7 cellular contexts compared by ENCODE assay signal in genomic region chr20:58839474-58839874, GRCh38. TPM values are rescaled to one million over a fixed set of nuclear protein-coding genes. Genes with fewer than 3 reads are reported as not detected.
A peak's percentile ranks its signal among the peaks of the same experiment; 100 is the strongest.
DNase-seq lines count a peak whose midpoint lies in the region; ATAC-seq and TF ChIP-seq lines count a peak whose summit lies in the region.

No MANE protein-coding gene starts in this region.

- H3K4me1 Mint-ChIP-seq in activated naive CD8-positive, alpha-beta T cell treated with anti-CD3 and anti-CD28 coated beads, Interleukin-2, amount 10 ng/mL, durations not matched to agents 7 days and 5 days: peaks cover 19% of the 10 kb centered on the region

- H3K27ac Mint-ChIP-seq in activated naive CD8-positive, alpha-beta T cell treated with anti-CD3 and anti-CD28 coated beads, Interleukin-2, amount 10 ng/mL, durations not matched to agents 7 days and 5 days: no peak overlapping the region

- peaks cover 78% of the 10 kb centered on the region for H3K27me3 Mint-ChIP-seq in activated naive CD8-positive, alpha-beta T cell treated with anti-CD3 and anti-CD28 coated beads, Interleukin-2, amount 10 ng/mL, durations not matched to agents 7 days and 5 days

- H3K9me3 ChIP-seq in NT2/D1 (ENCODE audit: insufficient read depth, low read length) (no peaks in the 10 kb centered on the region), iPS-15b (ENCODE audit: control insufficient read depth, insufficient read depth, low read length) (no peaks in the 10 kb centered on the region)

- POLR2A ChIA-PET in activated naive CD8-positive, alpha-beta T cell treated with anti-CD3 and anti-CD28 coated beads, Interleukin-2, amount 10 ng/mL, durations not matched to agents 7 days and 5 days (lab: Charles Lee): interaction anchor here (0.7 to 2.0 kb wide), 2 partner anchors 132 to 188 kb away, joined by 3 to 10 read pairs; partner anchors contain the start of gene STX16

- peak overlapping the region; percentile 53 for H3K9ac ChIP-seq in NT2/D1 (ENCODE audit: insufficient read length, low read depth)
- no peak overlapping the region for H3K9ac ChIP-seq in iPS-15b (ENCODE audit: low read depth, low read length)

- ATAC-seq in activated naive CD8-positive, alpha-beta T cell treated with anti-CD3 and anti-CD28 coated beads, Interleukin-2, amount 10 ng/mL, durations not matched to agents 7 days and 5 days (ENCODE audit: low read depth): no peak
- ATAC-seq in GM19395 (IDR thresholded peaks at IDR 0.05; ENCODE audit: unreplicated experiment): no peak

- DNase-seq in NT2/D1 (ENCODE audit: low read depth, low spot score): no peak
- peak; percentile 57 for DNase-seq in activated naive CD8-positive, alpha-beta T cell treated with anti-CD3 and anti-CD28 coated beads, Interleukin-2, amount 10 ng/mL, durations not matched to agents 7 days and 5 days
- peak; percentile 40 for DNase-seq in stimulated activated CD4-positive, alpha-beta T cell treated with anti-CD3 and anti-CD28 coated beads, Interleukin-2, amount 100 ng/mL, for 4 hours (ENCODE audit: low read depth)
- DNase-seq in DMS53 treated with DMSO at 0.1 percent for 48 hours (lab: John Stamatoyannopoulos, UW; ENCODE audit: unreplicated experiment): no peak

- H3K27me3 ChIP-seq in NT2/D1 (ENCODE audit: insufficient read depth, insufficient read length) (peaks cover 39% of the 10 kb centered on the region), iPS-15b (ENCODE audit: control insufficient read depth, insufficient read depth, low read length) (peaks cover 2% of the 10 kb centered on the region)

- no peak overlapping the region for H3K4me3 ChIP-seq in NT2/D1 (ENCODE audit: insufficient read length, low read depth)
- H3K4me3 ChIP-seq in iPS-15b (ENCODE audit: low read depth, low read length): peak overlapping the region; percentile 52

- no peaks in the 10 kb centered on the region for H3K9me3 Mint-ChIP-seq in activated naive CD8-positive, alpha-beta T cell treated with anti-CD3 and anti-CD28 coated beads, Interleukin-2, amount 10 ng/mL, durations not matched to agents 7 days and 5 days

- peak; percentile 44 for TF ChIP-seq CTCF in GM12873 (IDR thresholded peaks at IDR 0.05; ENCODE audit: insufficient read depth, low read depth, low read length, missing control alignments)

- H3K4me3 Mint-ChIP-seq in activated naive CD8-positive, alpha-beta T cell treated with anti-CD3 and anti-CD28 coated beads, Interleukin-2, amount 10 ng/mL, durations not matched to agents 7 days and 5 days: peak overlapping the region; percentile 55

- peaks cover 8% of the 10 kb centered on the region for H3K4me1 ChIP-seq in NT2/D1 (ENCODE audit: insufficient read depth, insufficient read length)
- H3K4me1 ChIP-seq in iPS-15b (ENCODE audit: control insufficient read depth, insufficient read depth, low read length): peaks cover 18% of the 10 kb centered on the region

- H3K36me3 Mint-ChIP-seq in activated naive CD8-positive, alpha-beta T cell treated with anti-CD3 and anti-CD28 coated beads, Interleukin-2, amount 10 ng/mL, durations not matched to agents 7 days and 5 days: peaks cover 2% of the 10 kb centered on the region

- H3K36me3 ChIP-seq in NT2/D1 (ENCODE audit: insufficient read depth, insufficient read length, low read length) (peaks cover 69% of the 10 kb centered on the region), iPS-15b (ENCODE audit: control insufficient read depth, insufficient read depth, low read length) (peaks cover 36% of the 10 kb centered on the region)

RNA-seq across cellular contexts. Expression of gene GNAS-AS1, which starts 11.2 kb away (rescaled TPM):
- 1 to 10 TPM; 1.0 to 1.6 TPM for total RNA-seq in activated naive CD8-positive, alpha-beta T cell treated with anti-CD3 and anti-CD28 coated beads, Interleukin-2, amount 10 ng/mL, durations not matched to agents 7 days and 5 days

RNA-seq across cellular contexts. Expression of gene GNAS, which starts 13.0 kb away (rescaled TPM):
- 100 to 1,000 TPM; 912 to 979 TPM for total RNA-seq in activated naive CD8-positive, alpha-beta T cell treated with anti-CD3 and anti-CD28 coated beads, Interleukin-2, amount 10 ng/mL, durations not matched to agents 7 days and 5 days

Comparison
In these comparisons a context has a peak if more than half of its experiments do, and no peak if none do; other contexts are left out.
1. DNase-seq: peak in activated naive CD8-positive, alpha-beta T cell treated with anti-CD3 and anti-CD28 coated beads, Interleukin-2, amount 10 ng/mL, durations not matched to agents 7 days and 5 days (single experiment) and stimulated activated CD4-positive, alpha-beta T cell treated with anti-CD3 and anti-CD28 coated beads, Interleukin-2, amount 100 ng/mL, for 4 hours (single experiment); none in NT2/D1 (single experiment) and DMS53 treated with DMSO at 0.1 percent for 48 hours (single experiment).